1 cellular context compared by ENCODE assay signal in genomic region chr1:117416546-117417117, GRCh38.
TF ChIP-seq lines count a peak whose summit lies in the region.

No MANE protein-coding gene starts in this region.

TF ChIP-seq in HEK293, 187 proteins besides CTCF, POLR2A, EP300 and RAD21 (continued from another document):
- TF ChIP-seq ZNF362 (tag by site-specific recombination; IDR thresholded peaks at IDR 0.05), result no peak
- no peak for TF ChIP-seq ZNF558 (tag by site-specific recombination; IDR thresholded peaks at IDR 0.05)
- TF ChIP-seq ZNF10 (tag by site-specific recombination; IDR thresholded peaks at IDR 0.05), result no peak
